ENCODE assay signal across 20 cellular contexts in genomic region chr10:5506751-5507648, GRCh38. TPM values are rescaled to one million over a fixed set of nuclear protein-coding genes. Genes with fewer than 3 reads are reported as not detected.
A peak's percentile ranks its signal among the peaks of the same experiment; 100 is the strongest.
DNase-seq lines count a peak whose midpoint lies in the region; ATAC-seq, FAIRE-seq and TF ChIP-seq lines count a peak whose summit lies in the region.
"Had no signal": no experiment of that assay in that cellular context is flagged by ENCODE, and none has a peak within 500 bp of the region (broad histone marks: within the 10 kb centered on the region; RNA-seq: fewer than 3 reads in every experiment).

No MANE protein-coding gene starts in this region.

- ATAC-seq in HepG2 (peak; percentile 33), right lobe of liver (no peak), esophagus mucosa (peak; percentile 61), upper lobe of right lung (no peak), HG02678 (IDR thresholded peaks at IDR 0.05; ENCODE audit: unreplicated experiment) (no peak)
- ATAC-seq: Panc1 had no signal

- no peak overlapping the region for H3K4me2 ChIP-seq in HepG2 (ENCODE audit: low read depth, low read length)
- no peak overlapping the region for H3K4me2 ChIP-seq in neuronal stem cell (ENCODE audit: insufficient read depth, low read length, poor library complexity, severe bottlenecking)

- H3K27me3 ChIP-seq in HepG2 (ENCODE audit: control insufficient read depth in 1 of 2, insufficient read depth in 2 of 2, low read length in 2 of 2) (peaks cover 13 to 54% of the 10 kb centered on the region in 2 experiments), right lobe of liver (no peaks in the 10 kb centered on the region), neuronal stem cell (ENCODE audit: control insufficient read depth in 3 of 3, insufficient read depth in 3 of 3, low read depth in 1 of 3, low read length in 3 of 3) (peaks cover 0 to 24% (median 0%) of the 10 kb centered on the region in 3 experiments), upper lobe of right lung (no peaks in the 10 kb centered on the region)

- no peak for FAIRE-seq in HepG2 (lab: Jason Lieb, UNC)

- DNase-seq in HepG2 (ENCODE audit: low spot score) = no peak
- DNase-seq in right lobe of liver = no peak
- DNase-seq in neuronal stem cell (ENCODE audit: low spot score) = no peak
- peak; percentile 59 for DNase-seq in upper lobe of right lung
- no peak for DNase-seq in kidney glomerular epithelial cell (lab: John Stamatoyannopoulos, UW)
- DNase-seq in NCI-H128 (lab: John Stamatoyannopoulos, UW; ENCODE audit: unreplicated experiment) = no peak
- DNase-seq: Calu3; CD4-positive, CD25-positive, alpha-beta regulatory T cell; MM.1S; NCI-H1105; NCI-H1930; NCI-H2171; NCI-H82; SHP77 had no signal

- TF ChIP-seq RAD21 in HepG2 (CRISPR knock-in tag; IDR thresholded peaks at IDR 0.05) = no peak

- peak overlapping the region; percentile 2 for H2AK5ac ChIP-seq in neuronal stem cell (ENCODE audit: low read depth, low read length)

- no peak overlapping the region for H2BK120ac ChIP-seq in neuronal stem cell (ENCODE audit: low read depth, low read length)

- no peak for TF ChIP-seq POLR2A in HepG2 (IDR thresholded peaks at IDR 0.05; ENCODE audit: insufficient read depth in 1 of 2, low read depth in 2 of 2, low read length in 2 of 2)
- no peak for TF ChIP-seq POLR2A in right lobe of liver (IDR thresholded peaks at IDR 0.05)

- no peak overlapping the region for H4K8ac ChIP-seq in neuronal stem cell (ENCODE audit: low read depth, low read length)

- no peaks in the 10 kb centered on the region for H3K79me2 ChIP-seq in HepG2 (ENCODE audit: insufficient read depth, low read length)

- POLR2A ChIA-PET in HepG2 (lab: Yijun Ruan, JAX) = no interaction called here

- no peaks in the 10 kb centered on the region for H3K79me1 ChIP-seq in neuronal stem cell (ENCODE audit: low read depth, low read length)

- in situ Hi-C loops in HepG2 (cut with HindIII; ENCODE audit: extremely low pct_ligation_motif_present, low pct_unique_long_range_greater_than_20kb) = no loop called here

- no peak overlapping the region for H2BK12ac ChIP-seq in neuronal stem cell (ENCODE audit: low read length)

- no peak for TF ChIP-seq CTCF in HepG2 (CRISPR knock-in tag; IDR thresholded peaks at IDR 0.05)
- TF ChIP-seq CTCF in right lobe of liver (IDR thresholded peaks at IDR 0.05) = no peak
- no peak for TF ChIP-seq CTCF in upper lobe of right lung (IDR thresholded peaks at IDR 0.05)

- CTCF ChIA-PET in HepG2 (lab: Yijun Ruan, JAX; ENCODE audit: low intra/inter-chr PET ratio, low total read pairs) = no interaction called here

- H3K36me3 ChIP-seq in HepG2 (replicated peaks in 1 of 2; ENCODE audit: control insufficient read depth in 1 of 2, insufficient read depth in 2 of 2, low read length in 2 of 2) (no peaks in the 10 kb centered on the region), right lobe of liver (no peaks in the 10 kb centered on the region), neuronal stem cell (replicated peaks in 1 of 2; ENCODE audit: control insufficient read depth in 2 of 2, insufficient read depth in 2 of 2, low read length in 2 of 2) (no peaks in the 10 kb centered on the region), upper lobe of right lung (no peaks in the 10 kb centered on the region)
- H3K36me3 ChIP-seq: HAP-1 had no signal

- TF ChIP-seq EP300 in HepG2 (IDR thresholded peaks at IDR 0.05; ENCODE audit: low read depth in 2 of 2, low read length in 2 of 2) (no peak), HepG2 (CRISPR knock-in tag; IDR thresholded peaks at IDR 0.05; ENCODE audit: borderline replicate concordance) (no peak)

- peak overlapping the region; percentile 78 for H3K14ac ChIP-seq in neuronal stem cell (ENCODE audit: low read length)

- WGBS in HepG2 (ENCODE audit: low lambda C conversion rate) = 68% methylated on average over 14 of the region's 19 CpGs
- 81% methylated on average over 3 of the region's 19 CpGs for WGBS in right lobe of liver (ENCODE audit: insufficient coverage, low coverage, low lambda C conversion rate, missing lambda C conversion rate)
- no CpG with 5 or more reads among the region's 19 CpGs for WGBS in neuronal stem cell (ENCODE audit: extremely low coverage in 2 of 2, insufficient read length in 2 of 2, insufficient replicate concordance in 1 of 2), 2 donors

- intact Hi-C loops in HepG2 (cut with micrococcal nuclease; ENCODE audit: unreplicated experiment) (no loop called here), right lobe of liver (cut with DNase I) (no loop called here), upper lobe of right lung (cut with DNase I) (no loop called here)

- H3K4me1 ChIP-seq in HepG2 (ENCODE audit: insufficient read depth, low read length) (peaks cover 43% of the 10 kb centered on the region), right lobe of liver (no peaks in the 10 kb centered on the region), neuronal stem cell (ENCODE audit: control insufficient read depth in 2 of 2, insufficient read depth in 1 of 2, low read depth in 1 of 2, low read length in 2 of 2) (no peaks in the 10 kb centered on the region), upper lobe of right lung (peaks cover 7% of the 10 kb centered on the region)
- H3K4me1 ChIP-seq: HAP-1 had no signal

- peak overlapping the region; percentile 70 for H3K18ac ChIP-seq in neuronal stem cell (ENCODE audit: low read length)

- H3K27ac ChIP-seq in HepG2 (ENCODE audit: extremely low read length, insufficient read depth, low read length) (no peak overlapping the region), right lobe of liver (no peak overlapping the region), neuronal stem cell (replicated peaks; ENCODE audit: low read length) (no peak overlapping the region), upper lobe of right lung (no peak overlapping the region)

- no peak overlapping the region for H3K4ac ChIP-seq in neuronal stem cell (ENCODE audit: low read length)

- no peak overlapping the region for H4K91ac ChIP-seq in neuronal stem cell (ENCODE audit: low read depth, low read length, poor library complexity)

- no peak overlapping the region for H2AFZ ChIP-seq in HepG2 (ENCODE audit: low read length)
- no peak overlapping the region for H2AFZ ChIP-seq in neuronal stem cell (ENCODE audit: low read length)

- peak overlapping the region; percentile 41 for H2BK15ac ChIP-seq in neuronal stem cell (ENCODE audit: low read length)

- H3K9ac ChIP-seq in HepG2 (ENCODE audit: insufficient read depth, low read depth, low read length) (no peak overlapping the region), neuronal stem cell (ENCODE audit: low read depth, low read length, poor library complexity) (no peak overlapping the region)

- no peak overlapping the region for H3K23ac ChIP-seq in neuronal stem cell (ENCODE audit: low read depth, low read length, poor library complexity)

- H3K4me3 ChIP-seq in HepG2 (replicated peaks in 1 of 3; ENCODE audit: insufficient read depth in 1 of 3, low read depth in 2 of 3, low read length in 3 of 3) (no peak overlapping the region), right lobe of liver (no peak overlapping the region), neuronal stem cell (ENCODE audit: low read length in 2 of 2) (peak overlapping the region in 1 of 2 donors; percentile 4), upper lobe of right lung (no peak overlapping the region)
- H3K4me3 ChIP-seq: HAP-1 had no signal

- no peaks in the 10 kb centered on the region for H3K9me3 ChIP-seq in HepG2 (ENCODE audit: low read length)
- no peaks in the 10 kb centered on the region for H3K9me3 ChIP-seq in right lobe of liver
- peaks cover 0 to 2% of the 10 kb centered on the region in 2 donors for H3K9me3 ChIP-seq in neuronal stem cell (replicated peaks in 1 of 2; ENCODE audit: control insufficient read depth in 2 of 2, insufficient read depth in 1 of 2, low read depth in 1 of 2, low read length in 2 of 2)
- no peaks in the 10 kb centered on the region for H3K9me3 ChIP-seq in upper lobe of right lung
- H3K9me3 ChIP-seq: HAP-1 had no signal

- H2BK5ac ChIP-seq in neuronal stem cell (ENCODE audit: low read length) = no peak overlapping the region

- no TSS peak for BruUV-seq in HepG2 (replicated peaks; lab: Mats Ljungman, UMichigan)

- H4K20me1 ChIP-seq in HepG2 (ENCODE audit: insufficient read depth, low read length) = no peaks in the 10 kb centered on the region

RNA-seq across cellular contexts. Expression of gene CALML5, which starts 7.6 kb away (rescaled TPM):
- total RNA-seq in HepG2 (2016; rRNA removed; fragmentation: Illumina TruSeq; extraction: Trizol) = not detected in 2 replicates
- total RNA-seq in HepG2 (2016; cell fraction: cytosol; rRNA removed; fragmentation: Illumina TruSeq; extraction: Trizol; ENCODE audit: low read depth) = not detected in 2 replicates
- total RNA-seq in HepG2 (2016; cell fraction: insoluble cytoplasmic fraction; rRNA removed; fragmentation: Illumina TruSeq; extraction: Trizol) = not detected in 2 replicates
- not detected in 2 replicates for total RNA-seq in HepG2 (2016; cell fraction: membrane; rRNA removed; fragmentation: Illumina TruSeq; extraction: Trizol)
- not detected in 2 replicates for total RNA-seq in HepG2 (2016; cell fraction: nucleus; rRNA removed; fragmentation: Illumina TruSeq; extraction: Trizol)
- polyA plus RNA-seq in HepG2 (2011; rRNA removed) = not detected in 2 replicates
- not detected in 2 replicates for polyA plus RNA-seq in HepG2 (2011; cell fraction: cytosol; rRNA removed)
- polyA plus RNA-seq in HepG2 (2011; cell fraction: nucleus; rRNA removed) = not detected in 2 replicates
- polyA plus RNA-seq in HepG2 (2012) = not detected in 2 replicates
- polyA plus RNA-seq in HepG2 (2016; cell fraction: cytosol; fragmentation: Illumina TruSeq; extraction: Trizol; ENCODE audit: low read depth) = not detected in 2 replicates
- not detected in 2 replicates for polyA plus RNA-seq in HepG2 (2016; cell fraction: insoluble cytoplasmic fraction; fragmentation: Illumina TruSeq; extraction: Trizol; ENCODE audit: low read depth)
- polyA plus RNA-seq in HepG2 (2016; cell fraction: membrane; fragmentation: Illumina TruSeq; extraction: Trizol; ENCODE audit: low read depth) = not detected in 2 replicates
- not detected in 2 replicates for polyA plus RNA-seq in HepG2 (2016; cell fraction: nucleus; fragmentation: Illumina TruSeq; extraction: Trizol; ENCODE audit: insufficient read depth, low read depth)
- not detected in 2 replicates for polyA minus RNA-seq in HepG2 (2011; rRNA and poly(A)+ RNA removed; ENCODE audit: low replicate concordance)
- polyA minus RNA-seq in HepG2 (2011; cell fraction: cytosol; rRNA and poly(A)+ RNA removed) = not detected in 2 replicates
- polyA minus RNA-seq in HepG2 (2011; cell fraction: nucleus; rRNA and poly(A)+ RNA removed) = not detected in 2 replicates
- total RNA-seq in right lobe of liver = not detected
- 16.6 TPM for total RNA-seq in esophagus mucosa
- not detected for polyA plus RNA-seq in neuronal stem cell (2013, experiment 1 of 2)
- not detected for polyA plus RNA-seq in neuronal stem cell (2013, experiment 2 of 2)
- total RNA-seq in upper lobe of right lung = not detected
- total RNA-seq: A673; Calu3; CD4-positive, CD25-positive, alpha-beta regulatory T cell; NCI-H460 had no signal
- polyA plus RNA-seq: CD4-positive, CD25-positive, alpha-beta regulatory T cell had no signal

RNA-seq across cellular contexts. Expression of gene CALML3, which starts 17.8 kb away (rescaled TPM):
- total RNA-seq in HepG2 (2016; rRNA removed; fragmentation: Illumina TruSeq; extraction: Trizol) = not detected in 2 replicates
- not detected in 2 replicates for total RNA-seq in HepG2 (2016; cell fraction: cytosol; rRNA removed; fragmentation: Illumina TruSeq; extraction: Trizol; ENCODE audit: low read depth)
- not detected in 2 replicates for total RNA-seq in HepG2 (2016; cell fraction: insoluble cytoplasmic fraction; rRNA removed; fragmentation: Illumina TruSeq; extraction: Trizol)
- not detected in 2 replicates for total RNA-seq in HepG2 (2016; cell fraction: membrane; rRNA removed; fragmentation: Illumina TruSeq; extraction: Trizol)
- total RNA-seq in HepG2 (2016; cell fraction: nucleus; rRNA removed; fragmentation: Illumina TruSeq; extraction: Trizol) = not detected in 2 replicates
- not detected in 2 replicates for polyA plus RNA-seq in HepG2 (2011; rRNA removed)
- polyA plus RNA-seq in HepG2 (2011; cell fraction: cytosol; rRNA removed) = not detected in 2 replicates
- polyA plus RNA-seq in HepG2 (2011; cell fraction: nucleus; rRNA removed) = not detected in 2 replicates
- polyA plus RNA-seq in HepG2 (2012) = not detected in 2 replicates
- not detected in 2 replicates for polyA plus RNA-seq in HepG2 (2016; cell fraction: cytosol; fragmentation: Illumina TruSeq; extraction: Trizol; ENCODE audit: low read depth)
- polyA plus RNA-seq in HepG2 (2016; cell fraction: insoluble cytoplasmic fraction; fragmentation: Illumina TruSeq; extraction: Trizol; ENCODE audit: low read depth) = not detected in 2 replicates
- not detected in 2 replicates for polyA plus RNA-seq in HepG2 (2016; cell fraction: membrane; fragmentation: Illumina TruSeq; extraction: Trizol; ENCODE audit: low read depth)
- not detected in 2 replicates for polyA plus RNA-seq in HepG2 (2016; cell fraction: nucleus; fragmentation: Illumina TruSeq; extraction: Trizol; ENCODE audit: insufficient read depth, low read depth)
- polyA minus RNA-seq in HepG2 (2011; rRNA and poly(A)+ RNA removed; ENCODE audit: low replicate concordance) = not detected in 2 replicates
- polyA minus RNA-seq in HepG2 (2011; cell fraction: cytosol; rRNA and poly(A)+ RNA removed) = not detected in 2 replicates
- not detected in 2 replicates for polyA minus RNA-seq in HepG2 (2011; cell fraction: nucleus; rRNA and poly(A)+ RNA removed)
- under 1 TPM in 1 of 6 experiments, not detected in 5; 0.22 TPM for total RNA-seq in right lobe of liver
- total RNA-seq in esophagus mucosa = 501 TPM
- not detected for polyA plus RNA-seq in neuronal stem cell (2013, experiment 1 of 2)
- polyA plus RNA-seq in neuronal stem cell (2013, experiment 2 of 2) = not detected
- total RNA-seq in upper lobe of right lung = not detected
- total RNA-seq: A673; Calu3; CD4-positive, CD25-positive, alpha-beta regulatory T cell; NCI-H460 had no signal
- polyA plus RNA-seq: CD4-positive, CD25-positive, alpha-beta regulatory T cell had no signal

Comparison
In these comparisons a context has a peak if more than half of its experiments do, and no peak if none do; other contexts are left out.
1. ATAC-seq: peak in HepG2 (single experiment) and esophagus mucosa (single experiment); none in right lobe of liver (0 of 4), upper lobe of right lung (single experiment) and HG02678 (single experiment).
2. RNA of gene CALML5, which starts 7.6 kb away (total RNA-seq): 16.6 TPM in esophagus mucosa (single experiment); not detected in HepG2, not detected in right lobe of liver and not detected in upper lobe of right lung (single experiment); every median in the first group is over 10 times any median in the second.
3. RNA of gene CALML3, which starts 17.8 kb away (total RNA-seq): 501 TPM in esophagus mucosa (single experiment); not detected in HepG2, 0.22 TPM in right lobe of liver and not detected in upper lobe of right lung (single experiment); every median in the first group is over 100 times any median in the second.